In genomic region chr11:36748856-36749255, GRCh38 we compare ENCODE assay signal across 17 cellular contexts.
"Had no signal": no experiment of that assay in that cellular context is flagged by ENCODE, and none has a peak within 500 bp of the region (broad histone marks: within the 10 kb centered on the region; RNA-seq: fewer than 3 reads in every experiment).

No MANE protein-coding gene starts in this region.

- DNase-seq: effector CD4-positive, alpha-beta T cell; endodermal cell; erythroblast; glutamatergic neuron; immature natural killer cell; left ventricle myocardium inferior; lower lobe of right lung; midbrain; sigmoid colon; stimulated activated CD4-positive, alpha-beta T cell treated with anti-CD3 and anti-CD28 coated beads, Interleukin-2, amount 100 ng/mL, for 24 hours; stimulated activated CD4-positive, alpha-beta T cell treated with anti-CD3 and anti-CD28 coated beads, Interleukin-4, amount 100 ng/mL, for 4 hours; stimulated activated naive CD4-positive, alpha-beta T cell; stomach had no signal

- H3K4me1 ChIP-seq: lower lobe of right lung had no signal

- H3K27me3 ChIP-seq: gastroesophageal sphincter, sigmoid colon, stomach had no signal

- ATAC-seq: gastroesophageal sphincter; lower lobe of right lung; natural killer cell treated with Interleukin-12 subunit alpha and Interleukin-12 subunit beta and Interleukin-15 and Interleukin-18, amount 100 ng/mL, for 72 hours had no signal

- H3K27ac ChIP-seq: coronary artery, gastroesophageal sphincter, left ventricle myocardium inferior, lower lobe of right lung, sigmoid colon, skin epidermis, stomach had no signal

- H3K36me3 ChIP-seq: gastroesophageal sphincter, left ventricle myocardium inferior, lower lobe of right lung, sigmoid colon, stomach had no signal

- H3K9me3 ChIP-seq: gastroesophageal sphincter, left ventricle myocardium inferior, lower lobe of right lung, sigmoid colon, stomach had no signal

- H3K4me3 ChIP-seq: coronary artery, gastroesophageal sphincter, left ventricle myocardium inferior, lower lobe of right lung, sigmoid colon, skin epidermis, stomach had no signal
